In the genomic region with DNA sequence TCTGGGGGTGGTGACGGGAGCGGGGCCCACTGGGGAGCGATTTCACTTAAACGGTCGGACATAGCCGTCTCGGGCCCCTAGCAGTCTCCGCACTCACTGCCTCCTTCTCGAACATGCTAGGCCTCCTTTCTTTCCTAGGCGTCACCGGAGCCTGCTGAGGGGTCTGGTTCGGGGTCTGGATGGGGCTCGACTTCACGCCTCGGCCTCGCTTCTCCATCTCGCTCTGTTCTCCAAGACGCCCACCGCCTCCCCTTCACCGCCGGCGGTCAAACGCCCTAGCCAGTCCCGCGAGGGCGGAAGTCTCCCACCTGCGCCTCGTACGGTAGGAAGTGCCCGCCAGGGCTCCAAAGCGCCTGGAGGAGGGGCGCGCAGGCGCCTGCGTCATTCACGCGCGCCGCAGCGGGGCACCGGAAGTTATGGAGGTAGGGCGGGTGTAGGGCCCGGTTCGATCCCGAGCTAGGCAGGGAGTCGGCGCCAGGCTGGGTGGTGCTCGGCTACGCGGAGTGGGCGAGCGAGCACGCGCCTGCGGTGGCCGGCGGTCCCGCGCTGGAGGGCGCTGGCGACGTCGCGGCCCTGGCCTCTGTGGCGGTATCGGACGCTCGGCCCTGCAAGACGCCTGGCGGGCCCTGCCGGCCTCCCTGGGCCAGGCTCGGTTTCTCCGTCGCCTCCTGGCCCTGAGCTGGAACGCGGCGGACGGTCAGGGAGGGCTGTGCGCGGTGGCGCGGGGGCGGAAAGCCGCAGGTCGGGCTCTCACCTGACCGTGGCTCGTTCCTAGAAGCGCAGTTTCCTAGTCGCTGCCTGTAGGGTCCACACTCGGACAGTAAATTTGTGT, we compare ENCODE assay signal across 8 cellular contexts. TPM values are rescaled to one million over a fixed set of nuclear protein-coding genes. Genes with fewer than 3 reads are reported as not detected.
DNase-seq lines count a peak whose midpoint lies in the region; ATAC-seq and TF ChIP-seq lines count a peak whose summit lies in the region.

A gene with protein sequence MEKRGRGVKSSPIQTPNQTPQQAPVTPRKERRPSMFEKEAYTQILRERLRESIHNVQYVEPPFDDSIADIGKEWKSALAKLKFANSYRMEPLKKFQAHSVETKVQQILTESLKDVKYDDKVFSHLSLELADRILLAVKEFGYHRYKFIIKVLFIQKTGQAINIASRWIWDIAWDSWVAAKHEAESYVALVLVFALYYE (minus strand): TSS at position 331 of the 832 bp plus-strand sequence. CDS start 114 bp downstream, at position 217.
A gene (plus strand): TSS at position 381 of the 832 bp plus-strand sequence. CDS start 36 bp downstream, at position 417.

- peak; percentile 88 for ATAC-seq in HG02884 (IDR thresholded peaks at IDR 0.05; ENCODE audit: unreplicated experiment)
- peak; percentile 96 to 98 (median 97) for ATAC-seq in T-cell (replicated peaks in 1 of 4)
- peak; percentile 99 for ATAC-seq in left ventricle myocardium superior

- no peaks in the 10 kb centered on the region for H3K27me3 ChIP-seq in prostate gland (replicated peaks; ENCODE audit: insufficient read depth)

- no peaks in the 10 kb centered on the region for H3K9me3 ChIP-seq in prostate gland

- H3K9me3 Mint-ChIP-seq in T-cell, result peaks cover 3 to 7% (median 5%) of the 10 kb centered on the region in 3 donors

- H3K4me1 ChIP-seq in prostate gland (replicated peaks) (peaks cover 4% of the 10 kb centered on the region), urinary bladder (ENCODE audit: insufficient read depth) (no peaks in the 10 kb centered on the region)

- POLR2A ChIA-PET in T-cell (lab: Charles Lee), result interaction anchor here in 1 of 2 donors (1.2 kb wide), 1 partner anchor 49 kb away, joined by 5 read pairs; a partner anchor contains a TSS

- H3K4me3 Mint-ChIP-seq in T-cell, result peak within 1 kb of the TSS; percentile 99

- TF ChIP-seq POLR2A in GM15510 (IDR thresholded peaks at IDR 0.05; ENCODE audit: borderline replicate concordance, extremely low read depth, insufficient read length), result peak; percentile 92
- no peak for TF ChIP-seq POLR2A in prostate gland (IDR thresholded peaks at IDR 0.05)

- intact Hi-C loops in left ventricle myocardium superior (cut with micrococcal nuclease), result no loop called here
- intact Hi-C loops in prostate gland (cut with DNase I), result loop anchor here (2.0 kb wide), 1 partner anchor 803 kb away; a partner anchor contains a TSS

- H3K36me3 ChIP-seq in prostate gland (no peaks in the 10 kb centered on the region), urinary bladder (ENCODE audit: insufficient read depth) (no peaks in the 10 kb centered on the region)

- H3K27ac Mint-ChIP-seq in T-cell, result peak within 1 kb of the TSS; percentile 99 to 100

- DNase-seq in NCI-H146 (lab: John Stamatoyannopoulos, UW), result peak; percentile 99
- DNase-seq in T-cell, result peak; percentile 86 to 95 (median 92)
- peak; percentile 91 for DNase-seq in amniotic stem cell (lab: John Stamatoyannopoulos, UW)
- DNase-seq in left ventricle myocardium superior, result peak; percentile 96
- DNase-seq in prostate gland (ENCODE audit: low spot score), result peak; percentile 92

- H3K4me3 ChIP-seq in prostate gland, result peak within 1 kb of the TSS; percentile 87 to 90
- H3K4me3 ChIP-seq in urinary bladder (ENCODE audit: low read depth, low read length), result peak within 1 kb of the TSS; percentile 76

- H3K36me3 Mint-ChIP-seq in T-cell, result peaks cover 15% of the 10 kb centered on the region

- WGBS in prostate gland, result under 1% methylated on average over 76 of the region's 90 CpGs
- under 1% methylated on average over 90 of the region's 90 CpGs for WGBS in urinary bladder

- TF ChIP-seq CTCF in prostate gland (IDR thresholded peaks at IDR 0.05), result peak in 3 of 4 experiments; percentile 26 to 78 (median 58)

- CTCF ChIA-PET in T-cell (lab: Charles Lee), result interaction anchor here (0.9 to 1.1 kb wide), 4 partner anchors 26 to 803 kb away, joined by 3 to 4 read pairs (median 3); a partner anchor contains a TSS

- H3K4me1 Mint-ChIP-seq in T-cell, result peaks cover 30 to 40% (median 35%) of the 10 kb centered on the region in 3 donors

- H3K27me3 Mint-ChIP-seq in T-cell, result no peaks in the 10 kb centered on the region

- H3K27ac ChIP-seq in prostate gland, result peak within 1 kb of the TSS; percentile 95 to 96
- H3K27ac ChIP-seq in urinary bladder (ENCODE audit: low read depth), result peak within 1 kb of the TSS; percentile 91

RNA-seq across cellular contexts. Expression of the first gene that starts in this region (rescaled TPM):
- total RNA-seq in T-cell (1 to 10 TPM; 1.9 to 3.9 (median 2.7) TPM), left ventricle myocardium superior (0.62 TPM), prostate gland (1 to 10 TPM; 2.2 to 7.2 TPM), urinary bladder (2.4 TPM)
- polyA plus RNA-seq in urinary bladder, result 1.6 TPM

RNA-seq across cellular contexts. Expression of the second gene that starts in this region (rescaled TPM):
- total RNA-seq in T-cell (10 to 100 TPM; 24.7 to 35.7 (median 29.9) TPM), left ventricle myocardium superior (9.4 TPM), prostate gland (10 to 100 TPM; 23.7 to 33.2 TPM), urinary bladder (34.9 TPM)
- polyA plus RNA-seq in urinary bladder, result 19.7 TPM

Comparison
In these comparisons a context has a peak if more than half of its experiments do, and no peak if none do; other contexts are left out.
1. Peak in every context shown above with its lines: DNase-seq, ATAC-seq, H3K4me3 ChIP-seq and H3K27ac ChIP-seq.